In the genomic region with DNA sequence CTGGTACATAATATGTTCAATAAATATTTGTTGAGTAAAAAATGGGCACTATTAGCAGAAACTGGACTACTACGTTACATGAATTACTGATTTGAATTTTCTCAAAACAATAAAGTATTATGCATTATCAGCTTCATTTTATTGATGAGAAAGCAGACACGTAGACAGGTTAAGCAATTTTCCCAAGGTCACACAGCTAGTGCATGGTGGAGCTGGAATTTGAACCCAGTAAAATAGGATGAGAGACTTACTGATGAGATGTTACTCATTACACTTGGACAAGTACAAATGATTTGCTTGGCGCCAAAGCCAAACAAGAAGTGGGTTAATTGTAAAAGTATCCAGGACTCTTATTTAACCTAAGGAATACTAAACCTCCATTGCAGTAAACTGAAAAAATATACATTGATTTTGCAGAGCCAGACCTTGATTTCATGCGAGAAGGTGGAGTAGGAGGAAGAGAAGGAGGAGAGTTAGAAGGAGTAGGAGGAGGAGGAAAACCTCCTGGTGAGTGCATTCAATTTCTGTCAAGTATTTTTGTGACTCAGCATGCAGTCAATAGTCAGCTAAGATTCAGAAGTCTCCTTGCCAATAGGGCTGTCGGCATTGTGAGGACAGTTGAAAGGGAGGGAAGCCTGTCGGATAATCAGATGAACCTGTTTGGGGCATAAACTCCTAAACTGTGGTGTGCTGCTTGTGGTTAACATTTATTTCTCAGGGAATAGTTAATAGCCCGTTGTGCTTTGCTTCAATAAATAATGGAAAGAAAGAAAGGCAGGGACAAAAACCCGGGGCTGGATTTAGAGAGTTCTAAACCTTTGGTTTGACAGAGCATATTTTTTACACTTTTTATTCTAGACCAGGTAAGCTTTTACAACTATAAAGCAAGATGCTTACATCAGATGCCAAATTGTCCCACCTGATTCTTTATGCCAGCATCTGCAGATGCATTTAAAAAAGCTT, we compare ENCODE assay signal across 1 cellular context.
TF ChIP-seq lines count a peak whose summit lies in the region.

No MANE protein-coding gene starts in this region.

TF ChIP-seq in H1, 55 proteins besides CTCF, POLR2A, EP300 and RAD21:
- TF ChIP-seq TAF7 (optimal IDR thresholded peaks at IDR 0.05; ENCODE audit: borderline replicate concordance, low read depth, low read length) (no peak), RBBP5 (IDR thresholded peaks at IDR 0.05; ENCODE audit: borderline replicate concordance, low read depth, low read length) (no peak), MAFK (IDR thresholded peaks at IDR 0.05; ENCODE audit: low read depth, low read length) (peak; percentile 24; the same call in 1 of the 2 replicates), SP4 (IDR thresholded peaks at IDR 0.05; ENCODE audit: low read length) (no peak), GABPA (IDR thresholded peaks at IDR 0.05; ENCODE audit: borderline replicate concordance, insufficient read depth, low read length) (no peak), SRF (IDR thresholded peaks at IDR 0.05; ENCODE audit: low read depth, low read length) (no peak), HDAC6 (IDR thresholded peaks at IDR 0.05; ENCODE audit: low read depth, low read length) (no peak), CBX8 (IDR thresholded peaks at IDR 0.05; ENCODE audit: borderline replicate concordance, low read depth, low read length) (no peak), HDAC2 (IDR thresholded peaks at IDR 0.05; ENCODE audit: borderline replicate concordance in 1 of 2, low read depth in 2 of 2, low read length in 2 of 2) (no peak), EZH2 (IDR thresholded peaks at IDR 0.05; ENCODE audit: low read depth, low read length, severe bottlenecking) (no peak), GTF2F1 (IDR thresholded peaks at IDR 0.05; ENCODE audit: borderline replicate concordance, low read depth, low read length) (no peak), JUND (IDR thresholded peaks at IDR 0.05; ENCODE audit: low read length) (no peak), CEBPB (IDR thresholded peaks at IDR 0.05; ENCODE audit: low read depth, low read length) (no peak), BACH1 (IDR thresholded peaks at IDR 0.05; ENCODE audit: low read length) (peak; percentile 57)
- TF ChIP-seq, protein P1, sequence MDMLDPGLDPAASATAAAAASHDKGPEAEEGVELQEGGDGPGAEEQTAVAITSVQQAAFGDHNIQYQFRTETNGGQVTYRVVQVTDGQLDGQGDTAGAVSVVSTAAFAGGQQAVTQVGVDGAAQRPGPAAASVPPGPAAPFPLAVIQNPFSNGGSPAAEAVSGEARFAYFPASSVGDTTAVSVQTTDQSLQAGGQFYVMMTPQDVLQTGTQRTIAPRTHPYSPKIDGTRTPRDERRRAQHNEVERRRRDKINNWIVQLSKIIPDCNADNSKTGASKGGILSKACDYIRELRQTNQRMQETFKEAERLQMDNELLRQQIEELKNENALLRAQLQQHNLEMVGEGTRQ (IDR thresholded peaks at IDR 0.05; ENCODE audit: low read length) = no peak
